ENCODE assay signal across 31 cellular contexts in genomic region chr20:7911586-7912330, GRCh38. TPM values are rescaled to one million over a fixed set of nuclear protein-coding genes. Genes with fewer than 3 reads are reported as not detected.
DNase-seq lines count a peak whose midpoint lies in the region; ATAC-seq and TF ChIP-seq lines count a peak whose summit lies in the region.
"Had no signal": no experiment of that assay in that cellular context is flagged by ENCODE, and none has a peak within 500 bp of the region (broad histone marks: within the 10 kb centered on the region; RNA-seq: fewer than 3 reads in every experiment).

No MANE protein-coding gene starts in this region.

- H3K9ac ChIP-seq in H9 (ENCODE audit: extremely low read depth, insufficient read length, low read length) = no peak overlapping the region
- H3K9ac ChIP-seq in neural progenitor cell = no peak overlapping the region

- no peaks in the 10 kb centered on the region for H3K9me3 Mint-ChIP-seq in H9
- H3K9me3 Mint-ChIP-seq in neural progenitor cell = no peaks in the 10 kb centered on the region
- H3K9me3 Mint-ChIP-seq: activated naive CD8-positive, alpha-beta T cell treated with anti-CD3 and anti-CD28 coated beads, Interleukin-2, amount 10 ng/mL, durations not matched to agents 7 days and 5 days; naive B cell had no signal

- H3K4me2 ChIP-seq in H9 (ENCODE audit: insufficient read depth, insufficient read length, low read length) = no peak overlapping the region
- H3K4me2 ChIP-seq in neural progenitor cell = no peak overlapping the region
- H3K4me2 ChIP-seq: hepatocyte had no signal

- H3K27me3 Mint-ChIP-seq in H9 (ENCODE audit: low read depth) (no peaks in the 10 kb centered on the region; the same call in 1 of the 2 replicates), neural progenitor cell (ENCODE audit: insufficient read depth, low read depth) (peaks cover 3% of the 10 kb centered on the region)
- H3K27me3 Mint-ChIP-seq: activated naive CD8-positive, alpha-beta T cell treated with anti-CD3 and anti-CD28 coated beads, Interleukin-2, amount 10 ng/mL, durations not matched to agents 7 days and 5 days had no signal

- no peak overlapping the region for H2AK5ac ChIP-seq in H9 (ENCODE audit: insufficient read length, low read length)

- no peak for TF ChIP-seq CTCF in H9 (conservative IDR thresholded peaks at IDR 0.05)
- TF ChIP-seq CTCF in neural progenitor cell (IDR thresholded peaks at IDR 0.05) = no peak

- DNase-seq in H9 = no peak
- peak; percentile 67 for DNase-seq in RPMI7951 (ENCODE audit: low read depth)
- peak; percentile 46 for DNase-seq in dermis blood vessel endothelial cell
- no peak for DNase-seq in neural progenitor cell (ENCODE audit: low spot score)
- DNase-seq in activated gamma-delta T cell treated with Interleukin-2 at 50 U/mL for 16 hours = no peak
- DNase-seq in NCI-H446 (lab: John Stamatoyannopoulos, UW) = no peak
- DNase-seq: activated CD4-positive, alpha-beta T cell treated with anti-CD3 and anti-CD28 coated beads for 48 hours; activated CD8-positive, alpha-beta memory T cell treated with anti-CD3 and anti-CD28 coated beads for 24 hours; activated effector memory CD4-positive, alpha-beta T cell treated with anti-CD3 and anti-CD28 coated beads, Interleukin-2, amount 50 U/mL, for 16 hours; activated naive CD8-positive, alpha-beta T cell treated with anti-CD3 and anti-CD28 coated beads, Interleukin-2, amount 10 ng/mL, durations not matched to agents 7 days and 5 days; Calu3; erythroblast; foreskin fibroblast; left colon; naive B cell; NCI-H1105; NCI-H2029; occipital lobe; small intestine; T-helper 2 cell had no signal

- H3K56ac ChIP-seq in H9 (ENCODE audit: insufficient read length, low read depth, low read length) = no peak overlapping the region

- H3K23ac ChIP-seq in H9 (ENCODE audit: insufficient read length, low read depth, low read length) = no peak overlapping the region

- no peak overlapping the region for H4K8ac ChIP-seq in H9 (replicated peaks; ENCODE audit: insufficient read length, low read depth, low read length)

- H3K4me1 Mint-ChIP-seq in H9 (no peaks in the 10 kb centered on the region), neural progenitor cell (no peaks in the 10 kb centered on the region)
- H3K4me1 Mint-ChIP-seq: activated naive CD8-positive, alpha-beta T cell treated with anti-CD3 and anti-CD28 coated beads, Interleukin-2, amount 10 ng/mL, durations not matched to agents 7 days and 5 days; naive B cell had no signal

- no peak overlapping the region for H2BK20ac ChIP-seq in H9 (ENCODE audit: low read depth, low read length, poor library complexity, severe bottlenecking)

- no peak overlapping the region for H2BK12ac ChIP-seq in H9 (ENCODE audit: insufficient read length, low read depth, low read length)

- H4K20me1 ChIP-seq in H9 (ENCODE audit: control insufficient read depth, insufficient read depth, insufficient read length) (no peaks in the 10 kb centered on the region), neural progenitor cell (ENCODE audit: low read depth) (no peaks in the 10 kb centered on the region)

- H3K79me2 ChIP-seq in H9 (ENCODE audit: insufficient read depth, low read length) (no peaks in the 10 kb centered on the region), neural progenitor cell (ENCODE audit: low read depth) (no peaks in the 10 kb centered on the region)
- H3K79me2 ChIP-seq: hepatocyte had no signal

- H3F3A ChIP-seq in neural progenitor cell (ENCODE audit: low read depth) = no peaks in the 10 kb centered on the region

- no peak overlapping the region for H4K91ac ChIP-seq in H9 (ENCODE audit: insufficient read length, low read depth, low read length)

- H3K4me3 ChIP-seq in neural progenitor cell = no peak overlapping the region
- H3K4me3 ChIP-seq: hepatocyte, SJSA1, thoracic aorta had no signal

- H2BK15ac ChIP-seq in H9 (ENCODE audit: low read depth, low read length) = no peak overlapping the region

- H3K27me3 ChIP-seq in H9 (ENCODE audit: insufficient read depth, low read length) = no peaks in the 10 kb centered on the region
- no peaks in the 10 kb centered on the region for H3K27me3 ChIP-seq in neural progenitor cell
- H3K27me3 ChIP-seq: hepatocyte, SJSA1 had no signal

- no peak overlapping the region for H3K18ac ChIP-seq in H9 (ENCODE audit: insufficient read length, low read depth, low read length)

- H3K23me2 ChIP-seq in H9 (ENCODE audit: insufficient read length, low read depth, low read length, poor library complexity, severe bottlenecking) = no peaks in the 10 kb centered on the region

- H3K36me3 Mint-ChIP-seq in H9 (ENCODE audit: insufficient read depth in 1 of 3, low read depth in 3 of 3) (no peaks in the 10 kb centered on the region), neural progenitor cell (no peaks in the 10 kb centered on the region)
- H3K36me3 Mint-ChIP-seq: activated naive CD8-positive, alpha-beta T cell treated with anti-CD3 and anti-CD28 coated beads, Interleukin-2, amount 10 ng/mL, durations not matched to agents 7 days and 5 days; naive B cell had no signal

- H3K9me3 ChIP-seq in H9 (ENCODE audit: control insufficient read depth, low read depth, low read length) (no peaks in the 10 kb centered on the region), neural progenitor cell (ENCODE audit: low read depth) (no peaks in the 10 kb centered on the region)
- H3K9me3 ChIP-seq: SJSA1, thoracic aorta had no signal

- H3K36me3 ChIP-seq in neural progenitor cell = no peaks in the 10 kb centered on the region
- H3K36me3 ChIP-seq: SJSA1, thoracic aorta had no signal

- H3K27ac ChIP-seq in H9 (ENCODE audit: insufficient read length, low read depth, low read length) = no peak overlapping the region
- no peak overlapping the region for H3K27ac ChIP-seq in neural progenitor cell
- H3K27ac ChIP-seq: C4-2B, hepatocyte, HL-60, SJSA1, thoracic aorta, VCaP had no signal

- no peak overlapping the region for H3T11ph ChIP-seq in H9 (ENCODE audit: low read length)

- no peak for ATAC-seq in esophagus mucosa
- ATAC-seq: HepG2, left colon had no signal

- no peak overlapping the region for H2BK5ac ChIP-seq in H9 (ENCODE audit: insufficient read length, low read length)

- H3K4me3 Mint-ChIP-seq in H9 (no peak overlapping the region), neural progenitor cell (no peak overlapping the region)
- H3K4me3 Mint-ChIP-seq: activated naive CD8-positive, alpha-beta T cell treated with anti-CD3 and anti-CD28 coated beads, Interleukin-2, amount 10 ng/mL, durations not matched to agents 7 days and 5 days; naive B cell; stimulated activated naive CD8-positive, alpha-beta T cell treated with anti-CD3 and anti-CD28 coated beads, Interleukin-15, Interleukin-2, amounts not matched to agents 100 ng/mL and 50 ng/mL, for 24 hours had no signal

- no peak overlapping the region for H3K14ac ChIP-seq in H9 (ENCODE audit: insufficient read depth, low read length)

- no peaks in the 10 kb centered on the region for H3K79me1 ChIP-seq in H9 (ENCODE audit: insufficient read depth, low read depth, low read length, poor library complexity, severe bottlenecking)

- H2BK120ac ChIP-seq in H9 (ENCODE audit: low read depth, low read length, poor library complexity, severe bottlenecking) = no peak overlapping the region

- H2AFZ ChIP-seq in H9 (ENCODE audit: low read length) (peak overlapping the region; percentile 48), neural progenitor cell (replicated peaks) (peak overlapping the region; percentile 32)
- H2AFZ ChIP-seq: hepatocyte had no signal

- no peak overlapping the region for H3K4ac ChIP-seq in H9 (ENCODE audit: low read depth, low read length)

- no CpG with 5 or more reads among the region's 10 CpGs for WGBS in H9 (ENCODE audit: extremely low coverage, insufficient read length, low lambda C conversion rate)

- no peak overlapping the region for H4K5ac ChIP-seq in H9 (ENCODE audit: insufficient read length, low read depth, low read length)

- H3K27ac Mint-ChIP-seq in H9 (peak overlapping the region in 1 of 3 experiments; percentile 68; a peak in 1 of 7 replicates), neural progenitor cell (no peak overlapping the region)
- H3K27ac Mint-ChIP-seq: activated naive CD8-positive, alpha-beta T cell treated with anti-CD3 and anti-CD28 coated beads, Interleukin-2, amount 10 ng/mL, durations not matched to agents 7 days and 5 days; naive B cell; stimulated activated naive CD8-positive, alpha-beta T cell treated with anti-CD3 and anti-CD28 coated beads, Interleukin-15, Interleukin-2, amounts not matched to agents 100 ng/mL and 50 ng/mL, for 24 hours had no signal

- H3K4me1 ChIP-seq in H9 (ENCODE audit: insufficient read depth, low read length) = no peaks in the 10 kb centered on the region
- no peaks in the 10 kb centered on the region for H3K4me1 ChIP-seq in neural progenitor cell
- H3K4me1 ChIP-seq: SJSA1 had no signal

RNA-seq across cellular contexts. Expression of gene HAO1, which starts 28.5 kb away (rescaled TPM):
- total RNA-seq in H9 (2021) (not detected in 2 replicates), dermis blood vessel endothelial cell (not detected in 2 replicates), neural progenitor cell (ENCODE audit: low replicate concordance) (not detected in 2 replicates), esophagus mucosa (not detected)
- total RNA-seq in RPMI7951 (2014; rRNA removed; shearing (Covaris generic)) = 0.20 TPM in 1 of 2 replicates, not detected in the other
- total RNA-seq: activated naive CD8-positive, alpha-beta T cell treated with anti-CD3 and anti-CD28 coated beads, Interleukin-2, amount 10 ng/mL, durations not matched to agents 7 days and 5 days; Calu3; cerebellum; HepG2; left colon; LHCN-M2; occipital lobe; SJSA1; thoracic aorta had no signal

Comparison
In these comparisons a context has a peak if more than half of its experiments do, and no peak if none do; other contexts are left out.
1. DNase-seq: peak in RPMI7951 (single experiment) and dermis blood vessel endothelial cell (single experiment); none in H9 (single experiment), neural progenitor cell (single experiment), activated gamma-delta T cell treated with Interleukin-2 at 50 U/mL for 16 hours (single experiment) and NCI-H446 (0 of 2).